Comparison of ENCODE assay signal across 1 cellular context in the genomic region with DNA sequence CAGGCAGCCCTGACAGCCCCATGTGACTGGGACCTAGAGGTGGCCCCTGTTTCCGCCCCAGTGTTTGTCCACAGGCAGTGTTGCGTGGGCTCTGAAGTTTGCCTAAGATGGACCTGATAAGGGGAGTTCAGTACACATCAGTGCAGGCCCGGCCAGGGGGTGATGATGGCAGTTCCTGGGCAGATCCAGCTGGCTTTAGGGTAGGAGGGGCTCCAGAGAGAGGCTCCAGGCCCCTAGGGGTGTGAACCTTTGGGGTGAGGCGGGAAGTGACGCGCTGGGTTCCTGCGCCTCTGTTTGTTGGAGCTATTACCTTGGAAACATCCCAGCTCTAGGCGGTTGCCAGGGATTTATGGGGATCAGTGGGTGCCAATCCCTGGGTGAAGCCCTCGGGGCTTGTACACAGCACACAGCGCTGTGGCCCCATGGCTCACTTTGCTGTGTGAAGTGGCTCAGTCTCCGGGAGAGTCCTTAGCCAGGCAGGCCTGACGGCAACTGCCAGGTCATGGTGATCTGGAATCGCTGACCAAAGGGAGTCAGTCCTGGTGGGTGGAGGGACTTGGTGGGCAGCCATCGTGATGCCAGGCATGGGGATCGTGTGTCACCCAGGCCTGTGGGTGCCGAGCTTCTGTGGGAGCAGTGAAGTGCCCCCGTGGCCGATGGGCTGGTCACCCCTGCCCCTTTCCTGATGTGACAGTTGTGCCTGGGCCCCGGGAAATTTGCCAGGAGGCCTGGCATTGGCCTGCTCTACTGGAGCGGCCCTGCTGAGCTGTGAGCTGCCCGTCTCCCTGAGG.
TF ChIP-seq lines count a peak whose summit lies in the region.

No MANE protein-coding gene starts in this region.

TF ChIP-seq in HepG2, 621 proteins besides CTCF, POLR2A, EP300 and RAD21 (continued from another document and continues in another):
- TF ChIP-seq, protein P1, sequence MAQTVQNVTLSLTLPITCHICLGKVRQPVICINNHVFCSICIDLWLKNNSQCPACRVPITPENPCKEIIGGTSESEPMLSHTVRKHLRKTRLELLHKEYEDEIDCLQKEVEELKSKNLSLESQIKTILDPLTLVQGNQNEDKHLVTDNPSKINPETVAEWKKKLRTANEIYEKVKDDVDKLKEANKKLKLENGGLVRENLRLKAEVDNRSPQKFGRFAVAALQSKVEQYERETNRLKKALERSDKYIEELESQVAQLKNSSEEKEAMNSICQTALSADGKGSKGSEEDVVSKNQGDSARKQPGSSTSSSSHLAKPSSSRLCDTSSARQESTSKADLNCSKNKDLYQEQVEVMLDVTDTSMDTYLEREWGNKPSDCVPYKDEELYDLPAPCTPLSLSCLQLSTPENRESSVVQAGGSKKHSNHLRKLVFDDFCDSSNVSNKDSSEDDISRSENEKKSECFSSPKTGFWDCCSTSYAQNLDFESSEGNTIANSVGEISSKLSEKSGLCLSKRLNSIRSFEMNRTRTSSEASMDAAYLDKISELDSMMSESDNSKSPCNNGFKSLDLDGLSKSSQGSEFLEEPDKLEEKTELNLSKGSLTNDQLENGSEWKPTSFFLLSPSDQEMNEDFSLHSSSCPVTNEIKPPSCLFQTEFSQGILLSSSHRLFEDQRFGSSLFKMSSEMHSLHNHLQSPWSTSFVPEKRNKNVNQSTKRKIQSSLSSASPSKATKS (CRISPR knock-in tag; IDR thresholded peaks at IDR 0.05), result peak; percentile 86; the same call in 1 of the 2 replicates
- TF ChIP-seq AKAP8 (CRISPR knock-in tag; IDR thresholded peaks at IDR 0.05) (peak; percentile 46), KLF13 (CRISPR knock-in tag; IDR thresholded peaks at IDR 0.05) (no peak), ZNF121 (CRISPR knock-in tag; IDR thresholded peaks at IDR 0.05) (peak; percentile 89; the same call in 1 of the 2 replicates), ARID2 (CRISPR knock-in tag; IDR thresholded peaks at IDR 0.05; ENCODE audit: borderline replicate concordance) (no peak), JUND (CRISPR knock-in tag; IDR thresholded peaks at IDR 0.05) (peak; percentile 92), GATAD1 (CRISPR knock-in tag; IDR thresholded peaks at IDR 0.05) (peak; percentile 83), EED (CRISPR knock-in tag; IDR thresholded peaks at IDR 0.05) (no peak), MYNN (CRISPR knock-in tag; IDR thresholded peaks at IDR 0.05; ENCODE audit: low read depth) (no peak), PHB2 (IDR thresholded peaks at IDR 0.05; ENCODE audit: partially characterized antibody) (no peak), HNF4A (CRISPR knock-in tag; IDR thresholded peaks at IDR 0.05) (peak; percentile 95), NRL (CRISPR knock-in tag; IDR thresholded peaks at IDR 0.05; ENCODE audit: borderline replicate concordance) (no peak), SAP130 (CRISPR knock-in tag; IDR thresholded peaks at IDR 0.05; ENCODE audit: low read depth) (peak; percentile 100), ZNF225 (CRISPR knock-in tag; IDR thresholded peaks at IDR 0.05) (no peak; the same call in 1 of the 2 replicates), HDAC6 (IDR thresholded peaks at IDR 0.05; ENCODE audit: low read depth, low read length) (no peak), ARNT (IDR thresholded peaks at IDR 0.05) (no peak), CBX2 (IDR thresholded peaks at IDR 0.05; ENCODE audit: low read depth, low read length) (no peak), CBX2 (CRISPR knock-in tag; IDR thresholded peaks at IDR 0.05; ENCODE audit: low read depth) (0 out of 2 replicates have a peak, but pooled peaks have one; percentile 66), PRMT3 (CRISPR knock-in tag; IDR thresholded peaks at IDR 0.05; ENCODE audit: borderline replicate concordance, low read depth) (no peak), ZSCAN30 (CRISPR knock-in tag; IDR thresholded peaks at IDR 0.05) (no peak), ZNF607 (CRISPR knock-in tag; IDR thresholded peaks at IDR 0.05; ENCODE audit: borderline replicate concordance) (peak; percentile 97), POLR2AphosphoS2 (IDR thresholded peaks at IDR 0.05; ENCODE audit: low read depth, low read length) (peak; percentile 81; the same call in 1 of the 2 replicates), PAWR (CRISPR knock-in tag; IDR thresholded peaks at IDR 0.05; ENCODE audit: borderline replicate concordance) (no peak), CHD2 (IDR thresholded peaks at IDR 0.05; ENCODE audit: low read depth, low read length) (no peak), HHEX (CRISPR knock-in tag; IDR thresholded peaks at IDR 0.05) (peak; percentile 79), FOXM1 (CRISPR knock-in tag; IDR thresholded peaks at IDR 0.05) (no peak)
- TF ChIP-seq, protein P2, sequence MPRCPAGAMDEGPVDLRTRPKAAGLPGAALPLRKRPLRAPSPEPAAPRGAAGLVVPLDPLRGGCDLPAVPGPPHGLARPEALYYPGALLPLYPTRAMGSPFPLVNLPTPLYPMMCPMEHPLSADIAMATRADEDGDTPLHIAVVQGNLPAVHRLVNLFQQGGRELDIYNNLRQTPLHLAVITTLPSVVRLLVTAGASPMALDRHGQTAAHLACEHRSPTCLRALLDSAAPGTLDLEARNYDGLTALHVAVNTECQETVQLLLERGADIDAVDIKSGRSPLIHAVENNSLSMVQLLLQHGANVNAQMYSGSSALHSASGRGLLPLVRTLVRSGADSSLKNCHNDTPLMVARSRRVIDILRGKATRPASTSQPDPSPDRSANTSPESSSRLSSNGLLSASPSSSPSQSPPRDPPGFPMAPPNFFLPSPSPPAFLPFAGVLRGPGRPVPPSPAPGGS (CRISPR knock-in tag; IDR thresholded peaks at IDR 0.05), result peak; percentile 92; the same call in 1 of the 2 replicates
- TF ChIP-seq, protein P3, sequence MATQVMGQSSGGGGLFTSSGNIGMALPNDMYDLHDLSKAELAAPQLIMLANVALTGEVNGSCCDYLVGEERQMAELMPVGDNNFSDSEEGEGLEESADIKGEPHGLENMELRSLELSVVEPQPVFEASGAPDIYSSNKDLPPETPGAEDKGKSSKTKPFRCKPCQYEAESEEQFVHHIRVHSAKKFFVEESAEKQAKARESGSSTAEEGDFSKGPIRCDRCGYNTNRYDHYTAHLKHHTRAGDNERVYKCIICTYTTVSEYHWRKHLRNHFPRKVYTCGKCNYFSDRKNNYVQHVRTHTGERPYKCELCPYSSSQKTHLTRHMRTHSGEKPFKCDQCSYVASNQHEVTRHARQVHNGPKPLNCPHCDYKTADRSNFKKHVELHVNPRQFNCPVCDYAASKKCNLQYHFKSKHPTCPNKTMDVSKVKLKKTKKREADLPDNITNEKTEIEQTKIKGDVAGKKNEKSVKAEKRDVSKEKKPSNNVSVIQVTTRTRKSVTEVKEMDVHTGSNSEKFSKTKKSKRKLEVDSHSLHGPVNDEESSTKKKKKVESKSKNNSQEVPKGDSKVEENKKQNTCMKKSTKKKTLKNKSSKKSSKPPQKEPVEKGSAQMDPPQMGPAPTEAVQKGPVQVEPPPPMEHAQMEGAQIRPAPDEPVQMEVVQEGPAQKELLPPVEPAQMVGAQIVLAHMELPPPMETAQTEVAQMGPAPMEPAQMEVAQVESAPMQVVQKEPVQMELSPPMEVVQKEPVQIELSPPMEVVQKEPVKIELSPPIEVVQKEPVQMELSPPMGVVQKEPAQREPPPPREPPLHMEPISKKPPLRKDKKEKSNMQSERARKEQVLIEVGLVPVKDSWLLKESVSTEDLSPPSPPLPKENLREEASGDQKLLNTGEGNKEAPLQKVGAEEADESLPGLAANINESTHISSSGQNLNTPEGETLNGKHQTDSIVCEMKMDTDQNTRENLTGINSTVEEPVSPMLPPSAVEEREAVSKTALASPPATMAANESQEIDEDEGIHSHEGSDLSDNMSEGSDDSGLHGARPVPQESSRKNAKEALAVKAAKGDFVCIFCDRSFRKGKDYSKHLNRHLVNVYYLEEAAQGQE (IDR thresholded peaks at IDR 0.05; ENCODE audit: borderline replicate concordance in 1 of 2, low read depth in 1 of 2, low read length in 2 of 2), result peak in 1 of 2 experiments; percentile 76; a peak in 2 of 4 replicates
- TF ChIP-seq, protein P4, sequence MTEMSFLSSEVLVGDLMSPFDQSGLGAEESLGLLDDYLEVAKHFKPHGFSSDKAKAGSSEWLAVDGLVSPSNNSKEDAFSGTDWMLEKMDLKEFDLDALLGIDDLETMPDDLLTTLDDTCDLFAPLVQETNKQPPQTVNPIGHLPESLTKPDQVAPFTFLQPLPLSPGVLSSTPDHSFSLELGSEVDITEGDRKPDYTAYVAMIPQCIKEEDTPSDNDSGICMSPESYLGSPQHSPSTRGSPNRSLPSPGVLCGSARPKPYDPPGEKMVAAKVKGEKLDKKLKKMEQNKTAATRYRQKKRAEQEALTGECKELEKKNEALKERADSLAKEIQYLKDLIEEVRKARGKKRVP (CRISPR knock-in tag; IDR thresholded peaks at IDR 0.05), result peak in 1 of 2 experiments; percentile 97; a peak in 2 of 4 replicates
- TF ChIP-seq, protein P5, sequence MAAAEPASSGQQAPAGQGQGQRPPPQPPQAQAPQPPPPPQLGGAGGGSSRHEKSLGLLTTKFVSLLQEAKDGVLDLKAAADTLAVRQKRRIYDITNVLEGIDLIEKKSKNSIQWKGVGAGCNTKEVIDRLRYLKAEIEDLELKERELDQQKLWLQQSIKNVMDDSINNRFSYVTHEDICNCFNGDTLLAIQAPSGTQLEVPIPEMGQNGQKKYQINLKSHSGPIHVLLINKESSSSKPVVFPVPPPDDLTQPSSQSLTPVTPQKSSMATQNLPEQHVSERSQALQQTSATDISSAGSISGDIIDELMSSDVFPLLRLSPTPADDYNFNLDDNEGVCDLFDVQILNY (CRISPR knock-in tag; conservative IDR thresholded peaks at IDR 0.05), result peak; percentile 30; the same call in 1 of the 2 replicates
- TF ChIP-seq, protein P6, sequence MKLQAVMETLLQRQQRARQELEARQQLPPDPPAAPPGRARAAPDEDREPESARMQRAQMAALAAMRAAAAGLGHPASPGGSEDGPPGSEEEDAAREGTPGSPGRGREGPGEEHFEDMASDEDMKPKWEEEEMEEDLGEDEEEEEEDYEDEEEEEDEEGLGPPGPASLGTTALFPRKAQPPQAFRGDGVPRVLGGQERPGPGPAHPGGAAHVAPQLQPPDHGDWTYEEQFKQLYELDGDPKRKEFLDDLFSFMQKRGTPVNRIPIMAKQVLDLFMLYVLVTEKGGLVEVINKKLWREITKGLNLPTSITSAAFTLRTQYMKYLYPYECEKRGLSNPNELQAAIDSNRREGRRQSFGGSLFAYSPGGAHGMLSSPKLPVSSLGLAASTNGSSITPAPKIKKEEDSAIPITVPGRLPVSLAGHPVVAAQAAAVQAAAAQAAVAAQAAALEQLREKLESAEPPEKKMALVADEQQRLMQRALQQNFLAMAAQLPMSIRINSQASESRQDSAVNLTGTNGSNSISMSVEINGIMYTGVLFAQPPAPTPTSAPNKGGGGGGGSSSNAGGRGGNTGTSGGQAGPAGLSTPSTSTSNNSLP (IDR thresholded peaks at IDR 0.05; ENCODE audit: low read depth, low read length), result peak; percentile 54; the same call in 1 of the 2 replicates
- TF ChIP-seq, protein P7, sequence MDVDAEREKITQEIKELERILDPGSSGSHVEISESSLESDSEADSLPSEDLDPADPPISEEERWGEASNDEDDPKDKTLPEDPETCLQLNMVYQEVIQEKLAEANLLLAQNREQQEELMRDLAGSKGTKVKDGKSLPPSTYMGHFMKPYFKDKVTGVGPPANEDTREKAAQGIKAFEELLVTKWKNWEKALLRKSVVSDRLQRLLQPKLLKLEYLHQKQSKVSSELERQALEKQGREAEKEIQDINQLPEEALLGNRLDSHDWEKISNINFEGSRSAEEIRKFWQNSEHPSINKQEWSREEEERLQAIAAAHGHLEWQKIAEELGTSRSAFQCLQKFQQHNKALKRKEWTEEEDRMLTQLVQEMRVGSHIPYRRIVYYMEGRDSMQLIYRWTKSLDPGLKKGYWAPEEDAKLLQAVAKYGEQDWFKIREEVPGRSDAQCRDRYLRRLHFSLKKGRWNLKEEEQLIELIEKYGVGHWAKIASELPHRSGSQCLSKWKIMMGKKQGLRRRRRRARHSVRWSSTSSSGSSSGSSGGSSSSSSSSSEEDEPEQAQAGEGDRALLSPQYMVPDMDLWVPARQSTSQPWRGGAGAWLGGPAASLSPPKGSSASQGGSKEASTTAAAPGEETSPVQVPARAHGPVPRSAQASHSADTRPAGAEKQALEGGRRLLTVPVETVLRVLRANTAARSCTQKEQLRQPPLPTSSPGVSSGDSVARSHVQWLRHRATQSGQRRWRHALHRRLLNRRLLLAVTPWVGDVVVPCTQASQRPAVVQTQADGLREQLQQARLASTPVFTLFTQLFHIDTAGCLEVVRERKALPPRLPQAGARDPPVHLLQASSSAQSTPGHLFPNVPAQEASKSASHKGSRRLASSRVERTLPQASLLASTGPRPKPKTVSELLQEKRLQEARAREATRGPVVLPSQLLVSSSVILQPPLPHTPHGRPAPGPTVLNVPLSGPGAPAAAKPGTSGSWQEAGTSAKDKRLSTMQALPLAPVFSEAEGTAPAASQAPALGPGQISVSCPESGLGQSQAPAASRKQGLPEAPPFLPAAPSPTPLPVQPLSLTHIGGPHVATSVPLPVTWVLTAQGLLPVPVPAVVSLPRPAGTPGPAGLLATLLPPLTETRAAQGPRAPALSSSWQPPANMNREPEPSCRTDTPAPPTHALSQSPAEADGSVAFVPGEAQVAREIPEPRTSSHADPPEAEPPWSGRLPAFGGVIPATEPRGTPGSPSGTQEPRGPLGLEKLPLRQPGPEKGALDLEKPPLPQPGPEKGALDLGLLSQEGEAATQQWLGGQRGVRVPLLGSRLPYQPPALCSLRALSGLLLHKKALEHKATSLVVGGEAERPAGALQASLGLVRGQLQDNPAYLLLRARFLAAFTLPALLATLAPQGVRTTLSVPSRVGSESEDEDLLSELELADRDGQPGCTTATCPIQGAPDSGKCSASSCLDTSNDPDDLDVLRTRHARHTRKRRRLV (CRISPR knock-in tag; IDR thresholded peaks at IDR 0.05), result no peak
- TF ChIP-seq, protein P8, sequence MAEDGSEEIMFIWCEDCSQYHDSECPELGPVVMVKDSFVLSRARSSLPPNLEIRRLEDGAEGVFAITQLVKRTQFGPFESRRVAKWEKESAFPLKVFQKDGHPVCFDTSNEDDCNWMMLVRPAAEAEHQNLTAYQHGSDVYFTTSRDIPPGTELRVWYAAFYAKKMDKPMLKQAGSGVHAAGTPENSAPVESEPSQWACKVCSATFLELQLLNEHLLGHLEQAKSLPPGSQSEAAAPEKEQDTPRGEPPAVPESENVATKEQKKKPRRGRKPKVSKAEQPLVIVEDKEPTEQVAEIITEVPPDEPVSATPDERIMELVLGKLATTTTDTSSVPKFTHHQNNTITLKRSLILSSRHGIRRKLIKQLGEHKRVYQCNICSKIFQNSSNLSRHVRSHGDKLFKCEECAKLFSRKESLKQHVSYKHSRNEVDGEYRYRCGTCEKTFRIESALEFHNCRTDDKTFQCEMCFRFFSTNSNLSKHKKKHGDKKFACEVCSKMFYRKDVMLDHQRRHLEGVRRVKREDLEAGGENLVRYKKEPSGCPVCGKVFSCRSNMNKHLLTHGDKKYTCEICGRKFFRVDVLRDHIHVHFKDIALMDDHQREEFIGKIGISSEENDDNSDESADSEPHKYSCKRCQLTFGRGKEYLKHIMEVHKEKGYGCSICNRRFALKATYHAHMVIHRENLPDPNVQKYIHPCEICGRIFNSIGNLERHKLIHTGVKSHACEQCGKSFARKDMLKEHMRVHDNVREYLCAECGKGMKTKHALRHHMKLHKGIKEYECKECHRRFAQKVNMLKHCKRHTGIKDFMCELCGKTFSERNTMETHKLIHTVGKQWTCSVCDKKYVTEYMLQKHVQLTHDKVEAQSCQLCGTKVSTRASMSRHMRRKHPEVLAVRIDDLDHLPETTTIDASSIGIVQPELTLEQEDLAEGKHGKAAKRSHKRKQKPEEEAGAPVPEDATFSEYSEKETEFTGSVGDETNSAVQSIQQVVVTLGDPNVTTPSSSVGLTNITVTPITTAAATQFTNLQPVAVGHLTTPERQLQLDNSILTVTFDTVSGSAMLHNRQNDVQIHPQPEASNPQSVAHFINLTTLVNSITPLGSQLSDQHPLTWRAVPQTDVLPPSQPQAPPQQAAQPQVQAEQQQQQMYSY (CRISPR knock-in tag; IDR thresholded peaks at IDR 0.05), result peak; percentile 40; the same call in 1 of the 2 replicates
